18 cellular contexts compared by ENCODE assay signal in the genomic region with DNA sequence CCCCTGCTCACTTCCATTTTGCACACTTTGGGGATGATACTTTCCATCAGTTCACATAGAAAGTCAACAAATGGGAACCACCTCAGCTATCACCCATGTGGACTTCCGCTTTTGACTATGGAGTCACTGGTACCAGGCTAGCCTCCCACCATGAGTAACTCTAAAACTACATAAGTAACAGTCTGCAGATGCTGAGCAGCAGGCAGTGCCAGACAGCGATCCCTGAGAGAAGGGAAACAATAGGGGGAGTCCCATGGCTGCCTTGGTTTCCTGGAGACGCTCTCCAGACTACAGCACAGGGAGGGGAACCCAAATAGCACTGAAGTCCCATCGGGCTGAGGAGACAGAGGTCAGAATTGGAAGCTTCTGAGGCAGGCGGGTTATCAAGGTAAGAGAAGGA. TPM values are rescaled to one million over a fixed set of nuclear protein-coding genes. Genes with fewer than 3 reads are reported as not detected.
A peak's percentile ranks its signal among the peaks of the same experiment; 100 is the strongest.
DNase-seq lines count a peak whose midpoint lies in the region; ATAC-seq and TF ChIP-seq lines count a peak whose summit lies in the region.
"Had no signal": no experiment of that assay in that cellular context is flagged by ENCODE, and none has a peak within 500 bp of the region (broad histone marks: within the 10 kb centered on the region; RNA-seq: fewer than 3 reads in every experiment).

No MANE protein-coding gene starts in this region.

- H3K9me3 ChIP-seq in trophoblast cell (ENCODE audit: insufficient read depth, low read depth, low read length) (peaks cover 3% of the 10 kb centered on the region), thyroid gland (no peaks in the 10 kb centered on the region)

- H3K9ac ChIP-seq in trophoblast cell (ENCODE audit: low read length): no peak overlapping the region

- no peak overlapping the region for H3K18ac ChIP-seq in trophoblast cell (ENCODE audit: low read length)

- TF ChIP-seq CTCF in thyroid gland (IDR thresholded peaks at IDR 0.05): no peak
- TF ChIP-seq CTCF in glutamatergic neuron (IDR thresholded peaks at IDR 0.05; ENCODE audit: partially characterized antibody, unreplicated experiment): no peak

- WGBS in trophoblast cell (ENCODE audit: extremely low coverage, insufficient coverage, insufficient read length): no CpG with 5 or more reads among the region's 5 CpGs
- 86 to 88% methylated on average over 5 of the region's 5 CpGs for WGBS in thyroid gland, 2 donors

- peaks cover 12% of the 10 kb centered on the region for H3K9me3 Mint-ChIP-seq in activated T-helper 17 cell treated with anti-CD3 and anti-CD28 coated beads, Interleukin-2, amount 50 U/mL, for 72 hours
- H3K9me3 Mint-ChIP-seq in glutamatergic neuron (ENCODE audit: unreplicated experiment): peaks cover 7% of the 10 kb centered on the region

- H4K91ac ChIP-seq in trophoblast cell (ENCODE audit: low read depth, low read length): no peak overlapping the region

- H4K12ac ChIP-seq in trophoblast cell (ENCODE audit: low read depth, low read length): no peak overlapping the region

- H3K14ac ChIP-seq in trophoblast cell (ENCODE audit: low read length): no peak overlapping the region

- no peak overlapping the region for H4K8ac ChIP-seq in trophoblast cell (ENCODE audit: low read depth, low read length)

- H3K27ac ChIP-seq in trophoblast cell (ENCODE audit: low read depth, low read length) (no peak overlapping the region), thyroid gland (peak overlapping the region; percentile 34 to 77 (median 39))

- no peak overlapping the region for H2AFZ ChIP-seq in trophoblast cell (ENCODE audit: insufficient read depth, low read length, poor library complexity)

- no peaks in the 10 kb centered on the region for H3K79me1 ChIP-seq in trophoblast cell (ENCODE audit: low read length)

- no peak overlapping the region for H2BK120ac ChIP-seq in trophoblast cell (ENCODE audit: insufficient read depth, low read length, poor library complexity)

- H3K4me3 Mint-ChIP-seq in activated T-helper 17 cell treated with anti-CD3 and anti-CD28 coated beads, Interleukin-2, amount 50 U/mL, for 72 hours: no peak overlapping the region
- H3K4me3 Mint-ChIP-seq in glutamatergic neuron (ENCODE audit: unreplicated experiment): no peak overlapping the region
- H3K4me3 Mint-ChIP-seq: CD4-positive, alpha-beta T cell; HFFc6 had no signal

- H3K4me1 Mint-ChIP-seq in activated T-helper 17 cell treated with anti-CD3 and anti-CD28 coated beads, Interleukin-2, amount 50 U/mL, for 72 hours: peaks cover 5% of the 10 kb centered on the region
- H3K4me1 Mint-ChIP-seq in glutamatergic neuron (ENCODE audit: low read depth, unreplicated experiment): peaks cover 3% of the 10 kb centered on the region

- H2BK5ac ChIP-seq in trophoblast cell (ENCODE audit: low read depth, low read length, poor library complexity): no peak overlapping the region

- no peak for TF ChIP-seq POLR2A in thyroid gland (IDR thresholded peaks at IDR 0.05)

- H3K4me1 ChIP-seq in trophoblast cell (ENCODE audit: control insufficient read depth in 1 of 2, insufficient read depth in 2 of 2, low read length in 2 of 2) (no peaks in the 10 kb centered on the region), thyroid gland (peaks cover 61 to 66% of the 10 kb centered on the region in 2 donors)

- peak; percentile 79 for ATAC-seq in activated T-helper 17 cell treated with anti-CD3 and anti-CD28 coated beads, Interleukin-2, amount 50 U/mL, for 72 hours (replicated peaks)
- ATAC-seq in HG02973 (IDR thresholded peaks at IDR 0.05; ENCODE audit: unreplicated experiment) (no peak), GM18502 (IDR thresholded peaks at IDR 0.05; ENCODE audit: poor library complexity, unreplicated experiment) (no peak)

- H3K4me2 ChIP-seq in trophoblast cell (ENCODE audit: low read length): no peak overlapping the region

- H3K27ac Mint-ChIP-seq in activated T-helper 17 cell treated with anti-CD3 and anti-CD28 coated beads, Interleukin-2, amount 50 U/mL, for 72 hours: peak overlapping the region; percentile 5
- no peak overlapping the region for H3K27ac Mint-ChIP-seq in glutamatergic neuron (ENCODE audit: unreplicated experiment)
- H3K27ac Mint-ChIP-seq: CD4-positive, alpha-beta T cell; HFFc6 had no signal

- peak; percentile 28 for DNase-seq in activated effector memory CD4-positive, alpha-beta T cell treated with anti-CD3 and anti-CD28 coated beads, Interleukin-2, amount 50 U/mL, for 16 hours
- DNase-seq in activated effector memory CD4-positive, alpha-beta T cell treated with Interleukin-2 at 50 U/mL for 16 hours: no peak
- DNase-seq in trophoblast cell (no peak), thyroid gland (no peak), glutamatergic neuron (no peak)
- DNase-seq: 8988T, AML-193, C1 segment of cervical spinal cord, Calu3, DMS 273 treated with DMSO at 0.1 percent for 48 hours, HCEC 1CT, HFFc6 had no signal

- no peaks in the 10 kb centered on the region for H3K36me3 Mint-ChIP-seq in activated T-helper 17 cell treated with anti-CD3 and anti-CD28 coated beads, Interleukin-2, amount 50 U/mL, for 72 hours (ENCODE audit: low read depth)
- peaks cover 48% of the 10 kb centered on the region for H3K36me3 Mint-ChIP-seq in glutamatergic neuron (ENCODE audit: unreplicated experiment)

- H3K23ac ChIP-seq in trophoblast cell (ENCODE audit: low read length): peak overlapping the region; percentile 8

- H3K27me3 Mint-ChIP-seq in activated T-helper 17 cell treated with anti-CD3 and anti-CD28 coated beads, Interleukin-2, amount 50 U/mL, for 72 hours: peaks cover 5% of the 10 kb centered on the region
- peaks cover 6% of the 10 kb centered on the region for H3K27me3 Mint-ChIP-seq in glutamatergic neuron (ENCODE audit: unreplicated experiment)
- H3K27me3 Mint-ChIP-seq: CD4-positive, alpha-beta T cell had no signal

- H3K79me2 ChIP-seq in trophoblast cell (ENCODE audit: control insufficient read depth, insufficient read depth, low read length, poor library complexity): no peaks in the 10 kb centered on the region

- H3K27me3 ChIP-seq in trophoblast cell (ENCODE audit: insufficient read depth, low read length) (no peaks in the 10 kb centered on the region), thyroid gland (no peaks in the 10 kb centered on the region)

- H3K36me3 ChIP-seq in trophoblast cell (ENCODE audit: control insufficient read depth in 1 of 2, insufficient read depth in 2 of 2, low read length in 2 of 2): no peaks in the 10 kb centered on the region
- H3K36me3 ChIP-seq in thyroid gland: no peaks in the 10 kb centered on the region

- H2AK5ac ChIP-seq in trophoblast cell (ENCODE audit: low read length): no peak overlapping the region

- H3K4ac ChIP-seq in trophoblast cell (ENCODE audit: low read depth, low read length): no peak overlapping the region

- intact Hi-C loops in thyroid gland (cut with DNase I): no loop called here

- H3K4me3 ChIP-seq in trophoblast cell (ENCODE audit: low read depth, low read length) (peak overlapping the region; percentile 16), thyroid gland (replicated peaks in 1 of 3) (no peak overlapping the region)

- H2BK12ac ChIP-seq in trophoblast cell (ENCODE audit: low read length): no peak overlapping the region

RNA-seq across cellular contexts. Expression of a gene that starts 2.8 kb away (rescaled TPM):
- total RNA-seq in activated T-helper 17 cell treated with anti-CD3 and anti-CD28 coated beads, Interleukin-2, amount 50 U/mL, for 72 hours: not detected
- polyA plus RNA-seq in trophoblast cell (2013): 0.07 TPM in 1 of 2 replicates, not detected in the other
- 10 to 100 TPM in 1 of 4 donors, 1 to 10 TPM in 1, not detected in 2; 2.5 to 14.3 TPM for total RNA-seq in thyroid gland
- total RNA-seq in glutamatergic neuron (ENCODE audit: unreplicated experiment): not detected
- total RNA-seq: Calu3; CD4-positive, alpha-beta T cell; Daoy; H1; HFFc6 had no signal
- polyA plus RNA-seq: H1 had no signal

RNA-seq across cellular contexts. Expression of a gene that starts 12.7 kb away (rescaled TPM):
- total RNA-seq in activated T-helper 17 cell treated with anti-CD3 and anti-CD28 coated beads, Interleukin-2, amount 50 U/mL, for 72 hours: not detected
- 10.1 and 13.5 TPM in 2 replicates for polyA plus RNA-seq in trophoblast cell (2013)
- total RNA-seq in thyroid gland (not detected), glutamatergic neuron (ENCODE audit: unreplicated experiment) (not detected)
- total RNA-seq: Calu3; CD4-positive, alpha-beta T cell; Daoy; H1; HFFc6 had no signal
- polyA plus RNA-seq: H1 had no signal

RNA-seq across cellular contexts. Expression of a gene that starts 38.4 kb away (rescaled TPM):
- total RNA-seq in activated T-helper 17 cell treated with anti-CD3 and anti-CD28 coated beads, Interleukin-2, amount 50 U/mL, for 72 hours: not detected
- 0.60 and 0.63 TPM in 2 replicates for polyA plus RNA-seq in trophoblast cell (2013)
- total RNA-seq in thyroid gland (1,000 to 10,000 TPM in 2 of 4 donors, 100 to 1,000 TPM in 2; 246 to 4,817 (median 914) TPM), glutamatergic neuron (ENCODE audit: unreplicated experiment) (not detected)
- total RNA-seq: Calu3; CD4-positive, alpha-beta T cell; HFFc6 had no signal

RNA-seq across cellular contexts. Expression of a gene that starts 42.2 kb away (rescaled TPM):
- 100 to 1,000 TPM in 1 of 2 donors, 10 to 100 TPM in 1; 24.0 to 163 TPM for total RNA-seq in activated T-helper 17 cell treated with anti-CD3 and anti-CD28 coated beads, Interleukin-2, amount 50 U/mL, for 72 hours
- polyA plus RNA-seq in trophoblast cell (2013): 0.08 and 0.18 TPM in 2 replicates
- total RNA-seq in thyroid gland (10 to 100 TPM in 1 of 4 donors, 1 to 10 TPM in 3; 5.0 to 12.6 (median 6.2) TPM), glutamatergic neuron (ENCODE audit: unreplicated experiment) (0.71 TPM)
- total RNA-seq: H1, HFFc6 had no signal

RNA-seq across cellular contexts. Expression of a gene that starts 50.1 kb away (rescaled TPM):
- total RNA-seq in activated T-helper 17 cell treated with anti-CD3 and anti-CD28 coated beads, Interleukin-2, amount 50 U/mL, for 72 hours: 10 to 100 TPM; 28.3 to 42.1 TPM
- 0.01 TPM in 1 of 2 replicates, not detected in the other for polyA plus RNA-seq in trophoblast cell (2013)
- total RNA-seq in thyroid gland (1 to 10 TPM in 1 of 4 donors, under 1 TPM in 2, not detected in 1; 0.54 to 1.3 (median 0.81) TPM), glutamatergic neuron (ENCODE audit: unreplicated experiment) (not detected)
- total RNA-seq: Calu3, Daoy, H1, HFFc6 had no signal
- polyA plus RNA-seq: H1 had no signal

Comparison
In these comparisons a context has a peak if more than half of its experiments do, and no peak if none do; other contexts are left out.
1. RNA of a gene that starts 38.4 kb away (total RNA-seq): 246 to 4,817 TPM in thyroid gland; not detected in activated T-helper 17 cell treated with anti-CD3 and anti-CD28 coated beads, Interleukin-2, amount 50 U/mL, for 72 hours and not detected in glutamatergic neuron (single experiment); every median in the first group is over 100 times any median in the second.